8 cellular contexts compared by ENCODE assay signal in the genomic region with DNA sequence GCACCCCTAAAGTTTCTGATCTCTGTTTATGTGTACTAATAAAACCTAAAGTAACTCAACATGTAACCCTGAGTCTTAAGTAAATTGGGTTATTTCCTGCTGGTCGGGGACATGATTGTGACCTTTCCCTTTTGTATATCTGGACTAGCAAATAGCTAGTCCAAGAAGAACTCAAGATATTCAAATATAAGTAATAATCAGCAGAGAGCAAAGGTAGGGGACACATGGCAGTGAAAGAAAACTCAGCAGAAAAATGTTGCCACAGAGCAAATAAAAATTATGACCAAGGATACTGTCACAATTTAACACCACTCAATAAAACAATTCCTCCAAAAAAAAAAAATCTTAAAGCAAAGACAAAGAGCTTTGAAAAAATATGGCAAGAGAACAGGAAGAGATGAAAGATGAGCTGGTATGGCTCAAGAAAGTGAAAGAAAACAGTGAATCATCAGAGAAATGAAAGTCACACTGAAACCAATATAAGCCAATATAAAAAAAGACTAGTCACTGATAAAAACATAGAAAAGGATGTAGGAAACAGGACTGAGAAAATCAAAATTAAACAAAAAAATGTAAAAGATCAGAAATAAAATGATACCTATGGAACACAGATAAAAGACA. TPM values are rescaled to one million over a fixed set of nuclear protein-coding genes. Genes with fewer than 3 reads are reported as not detected.
A peak's percentile ranks its signal among the peaks of the same experiment; 100 is the strongest.
DNase-seq lines count a peak whose midpoint lies in the region; ATAC-seq and TF ChIP-seq lines count a peak whose summit lies in the region.

No MANE protein-coding gene starts in this region.

- no peak overlapping the region for H3K4me2 ChIP-seq in fibroblast of lung (ENCODE audit: extremely low read depth, insufficient read depth, low read length)

- H3K79me2 ChIP-seq in fibroblast of lung (ENCODE audit: control insufficient read depth, insufficient read depth, low read length) = no peaks in the 10 kb centered on the region

- no peaks in the 10 kb centered on the region for H3K4me1 ChIP-seq in fibroblast of lung (ENCODE audit: control insufficient read depth, extremely low read depth, insufficient read depth, low read length)
- H3K4me1 ChIP-seq in suprapubic skin = no peaks in the 10 kb centered on the region

- H3K36me3 ChIP-seq in fibroblast of lung (ENCODE audit: control insufficient read depth, insufficient read depth, low read length) = no peaks in the 10 kb centered on the region
- peaks cover 35% of the 10 kb centered on the region for H3K36me3 ChIP-seq in suprapubic skin

- TF ChIP-seq CTCF in GM10266 (IDR thresholded peaks at IDR 0.05; ENCODE audit: control insufficient read depth, insufficient read depth, low read depth, missing control alignments) = no peak
- TF ChIP-seq CTCF in fibroblast of lung (conservative IDR thresholded peaks at IDR 0.05 in 1 of 2, IDR thresholded peaks at IDR 0.05 in 1 of 2; ENCODE audit: low read depth in 1 of 2, low read length in 2 of 2) = no peak
- TF ChIP-seq CTCF in suprapubic skin (IDR thresholded peaks at IDR 0.05) = no peak

- no peaks in the 10 kb centered on the region for H3K9me3 ChIP-seq in fibroblast of lung (ENCODE audit: control insufficient read depth, insufficient read depth, low read depth, low read length)
- no peaks in the 10 kb centered on the region for H3K9me3 ChIP-seq in suprapubic skin

- no peak for TF ChIP-seq EP300 in suprapubic skin (IDR thresholded peaks at IDR 0.05)

- DNase-seq in GM10266 (ENCODE audit: extremely low spot score) (peak; percentile 39), fibroblast of lung (ENCODE audit: low read depth in 2 of 2) (peak; percentile 47 to 66), suprapubic skin (ENCODE audit: low spot score in 2 of 2) (no peak), DMS153 (lab: John Stamatoyannopoulos, UW) (no peak), SHP77 treated with DMSO at 0.1 percent for 48 hours (lab: John Stamatoyannopoulos, UW) (no peak)
- no peak for DNase-seq in stimulated activated CD4-positive, alpha-beta T cell treated with anti-CD3 and anti-CD28 coated beads, Interleukin-4, amount 100 ng/mL, for 1 hour

- TF ChIP-seq POLR2A in suprapubic skin (IDR thresholded peaks at IDR 0.05) = no peak

- peak overlapping the region; percentile 4 for H2AFZ ChIP-seq in fibroblast of lung (ENCODE audit: low read length)

- WGBS in suprapubic skin = 79% methylated on average over 1 of the region's 1 CpG

- ATAC-seq in GM21515 (IDR thresholded peaks at IDR 0.05; ENCODE audit: unreplicated experiment) (peak; percentile 86), HG03575 (IDR thresholded peaks at IDR 0.05; ENCODE audit: extremely low read depth, insufficient number of reproducible peaks, low FRiP score, unreplicated experiment) (peak; percentile 75)

- no peaks in the 10 kb centered on the region for H4K20me1 ChIP-seq in fibroblast of lung (ENCODE audit: control insufficient read depth, extremely low read depth, insufficient read depth, low read length)

- no peak overlapping the region for H3K9ac ChIP-seq in fibroblast of lung (ENCODE audit: insufficient read depth, low read length)

- H3K27me3 ChIP-seq in fibroblast of lung (ENCODE audit: control insufficient read depth, insufficient read depth, low read length) (no peaks in the 10 kb centered on the region), suprapubic skin (no peaks in the 10 kb centered on the region)

- H3K4me3 ChIP-seq in fibroblast of lung (replicated peaks in 1 of 4; ENCODE audit: control extremely low read depth in 1 of 4, insufficient read depth in 1 of 4, low read depth in 3 of 4, low read length in 4 of 4) (no peak overlapping the region), suprapubic skin (no peak overlapping the region)

- H3K27ac ChIP-seq in fibroblast of lung (ENCODE audit: insufficient read depth, low read length) (no peak overlapping the region), suprapubic skin (no peak overlapping the region)

RNA-seq across cellular contexts. Expression of gene HLTF, which starts 43.5 kb away (rescaled TPM):
- 51.4 and 67.2 TPM in 2 replicates for total RNA-seq in fibroblast of lung
- polyA plus RNA-seq in fibroblast of lung = 17.1 and 22.1 TPM in 2 replicates
- polyA plus RNA-seq in fibroblast of lung (2012) = 12.8 and 15.7 TPM in 2 replicates
- polyA minus RNA-seq in fibroblast of lung (ENCODE audit: low replicate concordance) = 0.86 and 1.7 TPM in 2 replicates
- total RNA-seq in suprapubic skin = 10 to 100 TPM in 2 of 4 donors, 1 to 10 TPM in 2; 5.3 to 15.8 (median 8.6) TPM

RNA-seq across cellular contexts. Expression of gene GYG1, which starts 51.5 kb away (rescaled TPM):
- total RNA-seq in fibroblast of lung = 43.1 and 71.5 TPM in 2 replicates
- 88.5 and 224 TPM in 2 replicates for polyA plus RNA-seq in fibroblast of lung
- polyA plus RNA-seq in fibroblast of lung (2012) = 113 and 232 TPM in 2 replicates
- 36.2 and 86.0 TPM in 2 replicates for polyA minus RNA-seq in fibroblast of lung (ENCODE audit: low replicate concordance)
- 10 to 100 TPM in 3 of 4 donors, 1 to 10 TPM in 1; 9.3 to 17.5 (median 13.4) TPM for total RNA-seq in suprapubic skin

Comparison
In these comparisons a context has a peak if more than half of its experiments do, and no peak if none do; other contexts are left out.
1. DNase-seq: peak in GM10266 (single experiment) and fibroblast of lung (2 of 2); none in suprapubic skin (0 of 2), stimulated activated CD4-positive, alpha-beta T cell treated with anti-CD3 and anti-CD28 coated beads, Interleukin-4, amount 100 ng/mL, for 1 hour (single experiment), DMS153 (single experiment) and SHP77 treated with DMSO at 0.1 percent for 48 hours (single experiment).